ENCODE assay signal across 8 cellular contexts in the genomic region with DNA sequence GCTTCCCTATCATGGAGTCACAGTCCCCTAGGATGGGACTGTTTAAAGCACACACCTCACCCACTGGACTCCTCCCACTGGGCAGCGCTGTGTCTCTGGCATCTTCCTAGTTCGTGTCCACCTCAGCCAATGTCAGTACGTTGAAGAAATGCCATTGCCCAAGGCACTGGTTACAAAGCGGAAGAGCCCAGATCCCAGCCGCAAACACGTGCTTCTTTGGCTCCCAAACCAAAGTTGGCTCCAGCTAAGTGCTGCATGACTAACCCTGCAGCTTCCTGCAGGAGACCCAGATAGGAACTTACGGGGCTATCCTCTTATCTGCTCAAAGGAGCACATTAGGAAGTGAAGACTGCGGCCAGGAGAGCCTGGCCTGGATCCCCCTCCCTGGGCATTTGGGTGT. TPM values are rescaled to one million over a fixed set of nuclear protein-coding genes. Genes with fewer than 3 reads are reported as not detected.
A peak's percentile ranks its signal among the peaks of the same experiment; 100 is the strongest.
DNase-seq lines count a peak whose midpoint lies in the region; ATAC-seq and TF ChIP-seq lines count a peak whose summit lies in the region.

No MANE protein-coding gene starts in this region.

- no peaks in the 10 kb centered on the region; the same call in 1 of the 2 replicates for H3K27me3 Mint-ChIP-seq in WTC11 (ENCODE audit: low read depth)

- no peaks in the 10 kb centered on the region for H3K36me3 ChIP-seq in BE2C

- H3K27me3 ChIP-seq in BE2C = no peaks in the 10 kb centered on the region

- no peaks in the 10 kb centered on the region for H3K4me1 Mint-ChIP-seq in WTC11

- peaks cover 41% of the 10 kb centered on the region for H3K4me1 ChIP-seq in BE2C

- H3K4me3 Mint-ChIP-seq in WTC11 = no peak overlapping the region

- peak; percentile 76 for DNase-seq in BE2C
- peak; percentile 95 for DNase-seq in NB4 (ENCODE audit: low read depth)
- DNase-seq in choroid plexus epithelial cell (ENCODE audit: low read depth) = peak; percentile 92
- DNase-seq in mucosa of gallbladder (ENCODE audit: low spot score) = peak; percentile 68
- DNase-seq in NCI-H526 (lab: John Stamatoyannopoulos, UW) = no peak
- DNase-seq in NCI-H82 treated with DMSO at 0.1 percent for 48 hours (lab: John Stamatoyannopoulos, UW; ENCODE audit: unreplicated experiment) = no peak
- no peak for DNase-seq in WTC11 (ENCODE audit: low spot score)

- no peak for TF ChIP-seq CTCF in BE2C (IDR thresholded peaks at IDR 0.05; ENCODE audit: low read depth, low read length)
- TF ChIP-seq CTCF in NB4 (IDR thresholded peaks at IDR 0.05; ENCODE audit: low read depth, low read length) = no peak
- no peak for TF ChIP-seq CTCF in choroid plexus epithelial cell (conservative IDR thresholded peaks at IDR 0.05; ENCODE audit: low read depth, low read length)
- no peak for TF ChIP-seq CTCF in WTC11 (IDR thresholded peaks at IDR 0.05)

- no peak for TF ChIP-seq POLR2A in NB4 (IDR thresholded peaks at IDR 0.05; ENCODE audit: extremely low read depth, insufficient read length)

- no peaks in the 10 kb centered on the region for H3K36me3 Mint-ChIP-seq in WTC11

- H3K4me3 ChIP-seq in BE2C (ENCODE audit: low read depth, low read length) = no peak overlapping the region
- no peak overlapping the region for H3K4me3 ChIP-seq in NB4 (ENCODE audit: low read depth, low read length)
- H3K4me3 ChIP-seq in choroid plexus epithelial cell (ENCODE audit: low read depth, low read length) = no peak overlapping the region

- H3K27ac Mint-ChIP-seq in WTC11 = no peak overlapping the region

- no peaks in the 10 kb centered on the region for H3K9me3 ChIP-seq in BE2C

- POLR2A ChIA-PET in WTC11 (lab: Charles Lee) = no interaction called here

- no peaks in the 10 kb centered on the region for H3K9me3 Mint-ChIP-seq in WTC11

- no peak for ATAC-seq in GM19324 (IDR thresholded peaks at IDR 0.05; ENCODE audit: low FRiP score, unreplicated experiment)
- ATAC-seq in WTC11 = no peak

- CTCF ChIA-PET in WTC11 (lab: Charles Lee) = no interaction called here

TF ChIP-seq in WTC11, 78 proteins besides CTCF, POLR2A, EP300 and RAD21:
- TF ChIP-seq, protein P1, sequence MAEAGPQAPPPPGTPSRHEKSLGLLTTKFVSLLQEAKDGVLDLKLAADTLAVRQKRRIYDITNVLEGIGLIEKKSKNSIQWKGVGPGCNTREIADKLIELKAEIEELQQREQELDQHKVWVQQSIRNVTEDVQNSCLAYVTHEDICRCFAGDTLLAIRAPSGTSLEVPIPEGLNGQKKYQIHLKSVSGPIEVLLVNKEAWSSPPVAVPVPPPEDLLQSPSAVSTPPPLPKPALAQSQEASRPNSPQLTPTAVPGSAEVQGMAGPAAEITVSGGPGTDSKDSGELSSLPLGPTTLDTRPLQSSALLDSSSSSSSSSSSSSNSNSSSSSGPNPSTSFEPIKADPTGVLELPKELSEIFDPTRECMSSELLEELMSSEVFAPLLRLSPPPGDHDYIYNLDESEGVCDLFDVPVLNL (CRISPR knock-in tag; IDR thresholded peaks at IDR 0.05; ENCODE audit: borderline replicate concordance, low read depth) = no peak

RNA-seq across cellular contexts. Expression of a gene that starts 9.3 kb away (rescaled TPM):
- polyA plus RNA-seq in BE2C (2012; ENCODE audit: insufficient read depth, insufficient read length, low read depth) = 13.0 TPM
- total RNA-seq in mucosa of gallbladder (9.5 TPM), WTC11 (2021) (0.21 to 0.34 TPM (median 0.24 TPM) in 3 replicates)

RNA-seq across cellular contexts. Expression of a gene that starts 27.7 kb away (rescaled TPM):
- 189 TPM for polyA plus RNA-seq in BE2C (2012; ENCODE audit: insufficient read depth, insufficient read length, low read depth)
- total RNA-seq in mucosa of gallbladder (38.6 TPM), WTC11 (2021) (72.8 to 78.3 TPM (median 76.2 TPM) in 3 replicates)

Comparison
In these comparisons a context has a peak if more than half of its experiments do, and no peak if none do; other contexts are left out.
1. DNase-seq: peak in BE2C (single experiment), NB4 (single experiment), choroid plexus epithelial cell (single experiment) and mucosa of gallbladder (single experiment); none in NCI-H526 (0 of 2), NCI-H82 treated with DMSO at 0.1 percent for 48 hours (single experiment) and WTC11 (single experiment).